In the genomic region with DNA sequence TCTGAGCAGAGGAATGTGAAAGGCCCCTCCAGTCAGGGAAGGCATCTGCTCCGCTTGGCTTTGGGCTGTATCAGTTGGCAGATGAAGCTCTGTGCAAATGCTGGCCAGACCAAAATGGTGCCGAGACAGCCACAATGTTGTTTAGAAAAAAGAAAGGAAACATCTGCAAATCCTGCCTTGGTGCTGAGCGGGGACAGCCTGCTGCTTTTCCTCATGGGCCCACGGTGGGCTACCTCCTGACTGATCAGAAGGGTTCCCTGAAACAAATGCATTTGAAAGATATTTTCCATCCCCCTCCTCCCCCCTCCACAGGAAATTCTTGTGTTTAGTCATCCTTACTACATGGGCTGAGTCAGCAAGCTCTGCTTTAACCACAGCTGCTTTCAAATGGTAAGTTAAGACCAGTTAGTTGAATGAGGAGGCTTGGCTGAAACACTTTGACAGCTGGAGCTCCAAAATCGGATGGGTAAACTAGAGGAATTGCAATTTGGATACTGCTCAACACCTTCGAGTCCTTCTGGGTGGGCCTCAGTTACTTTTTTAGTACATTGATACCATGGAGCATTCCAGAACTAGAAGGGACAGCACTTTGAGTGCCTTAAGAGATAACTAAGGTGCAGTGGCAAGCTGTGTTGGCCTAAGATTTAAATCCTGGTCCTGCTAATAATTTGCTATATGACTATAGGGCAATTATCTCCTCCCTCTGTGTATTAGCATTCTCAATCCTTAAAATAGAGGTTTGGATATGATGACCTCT, we compare ENCODE assay signal across 9 cellular contexts. TPM values are rescaled to one million over a fixed set of nuclear protein-coding genes. Genes with fewer than 3 reads are reported as not detected.
DNase-seq lines count a peak whose midpoint lies in the region; ATAC-seq, FAIRE-seq and TF ChIP-seq lines count a peak whose summit lies in the region.
"Had no signal": no experiment of that assay in that cellular context is flagged by ENCODE, and none has a peak within 500 bp of the region (broad histone marks: within the 10 kb centered on the region; RNA-seq: fewer than 3 reads in every experiment).

No MANE protein-coding gene starts in this region.

- H3K79me2 ChIP-seq in PC-3 (ENCODE audit: low read length) = no peaks in the 10 kb centered on the region

- no peaks in the 10 kb centered on the region for H3K9me3 ChIP-seq in PC-3 (ENCODE audit: low read length)
- no peaks in the 10 kb centered on the region for H3K9me3 ChIP-seq in BE2C
- H3K9me3 ChIP-seq: upper lobe of left lung had no signal

- no peaks in the 10 kb centered on the region for H3K36me3 ChIP-seq in PC-3 (ENCODE audit: low read depth, low read length)
- no peaks in the 10 kb centered on the region for H3K36me3 ChIP-seq in BE2C
- H3K36me3 ChIP-seq: upper lobe of left lung had no signal

- POLR2A ChIA-PET in PC-3 (lab: Charles Lee; ENCODE audit: unreplicated experiment) = interaction anchor here (0.6 kb wide), 1 partner anchor 441 kb away, joined by 7 read pairs; no protein-coding TSS in a partner anchor

- no TSS peak for BruUV-seq in PC-3 (replicated peaks; lab: Mats Ljungman, UMichigan)

- peak overlapping the region; percentile 64 for H3K4me2 ChIP-seq in PC-3 (ENCODE audit: low read length)

- peak overlapping the region; percentile 7; the same call in 1 of the 2 replicates for H3K9ac ChIP-seq in PC-3 (ENCODE audit: low read length)

- ATAC-seq in HG02938 (IDR thresholded peaks at IDR 0.05; ENCODE audit: unreplicated experiment) = peak; percentile 89
- ATAC-seq in PC-3 = peak; percentile 90
- ATAC-seq in esophagus mucosa = peak; percentile 58

- peaks cover 5% of the 10 kb centered on the region for H3F3A ChIP-seq in PC-3 (ENCODE audit: low read length, unreplicated experiment)

- TF ChIP-seq CTCF in PC-3 (conservative IDR thresholded peaks at IDR 0.05; ENCODE audit: low read depth, low read length) (no peak), BE2C (IDR thresholded peaks at IDR 0.05; ENCODE audit: low read depth, low read length) (no peak)

- peak overlapping the region; percentile 60 for H2AFZ ChIP-seq in PC-3 (ENCODE audit: low read length)

- 0 out of 2 replicates have a peak, but pooled peaks cover 3% of the 10 kb centered on the region for H3K9me2 ChIP-seq in PC-3 (replicated peaks; ENCODE audit: low read length)

- peak; percentile 86 for FAIRE-seq in GM18507 (lab: Jason Lieb, UNC)

- peak; percentile 73 for DNase-seq in A172 (ENCODE audit: low spot score)
- peak; percentile 17 for DNase-seq in GM18507 (ENCODE audit: extremely low spot score, insufficient read length, low read depth)
- peak; percentile 86 for DNase-seq in PC-3
- peak; percentile 60 for DNase-seq in stromal cell of bone marrow (ENCODE audit: low read depth)
- DNase-seq in anterior cingulate cortex (lab: John Stamatoyannopoulos, UW) = no peak
- DNase-seq in BE2C = no peak
- DNase-seq: upper lobe of left lung had no signal

- intact Hi-C loops in PC-3 (cut with micrococcal nuclease) = loop anchor here (5.0 kb wide), 3 partner anchors 55 to 130 kb away; no protein-coding TSS in a partner anchor

- CTCF ChIA-PET in PC-3 (lab: Charles Lee) = interaction anchor here (0.6 kb wide), 1 partner anchor 36 kb away, joined by 3 read pairs; no protein-coding TSS in a partner anchor

- H3K27me3 ChIP-seq in PC-3 (ENCODE audit: low read length) (no peaks in the 10 kb centered on the region), BE2C (no peaks in the 10 kb centered on the region)
- H3K27me3 ChIP-seq: upper lobe of left lung had no signal

- H3K4me3 ChIP-seq in PC-3 (ENCODE audit: low read length) (peak overlapping the region; percentile 11; the same call in 1 of the 2 replicates), BE2C (ENCODE audit: low read depth, low read length) (no peak overlapping the region)
- H3K4me3 ChIP-seq: upper lobe of left lung had no signal

- no peaks in the 10 kb centered on the region for H4K20me1 ChIP-seq in PC-3 (ENCODE audit: low read length)

- peak overlapping the region; percentile 57 for H3K27ac ChIP-seq in PC-3 (ENCODE audit: low read length)
- H3K27ac ChIP-seq: upper lobe of left lung had no signal

- H3K4me1 ChIP-seq in PC-3 (ENCODE audit: insufficient read depth, low read length) (peaks cover 56% of the 10 kb centered on the region), BE2C (no peaks in the 10 kb centered on the region)

RNA-seq across cellular contexts. Expression of a gene that starts 36.0 kb away (rescaled TPM):
- 0.38 and 2.8 TPM in 2 replicates for total RNA-seq in A172 (2014; rRNA removed; shearing (Covaris generic))
- total RNA-seq in PC-3 (2014; rRNA removed) (1.8 and 2.6 TPM in 2 replicates), esophagus mucosa (not detected)
- polyA plus RNA-seq in BE2C (2012; ENCODE audit: insufficient read depth, insufficient read length, low read depth) = 7.8 TPM
- total RNA-seq: upper lobe of left lung had no signal

Comparison
In these comparisons a context has a peak if more than half of its experiments do, and no peak if none do; other contexts are left out.
1. DNase-seq: peak in A172 (single experiment), GM18507 (single experiment), PC-3 (single experiment) and stromal cell of bone marrow (single experiment); none in anterior cingulate cortex (0 of 58) and BE2C (single experiment).
2. Peak in every context shown above with its lines, with median percentiles within 50 percentile points of each other: ATAC-seq.